In the genomic region with DNA sequence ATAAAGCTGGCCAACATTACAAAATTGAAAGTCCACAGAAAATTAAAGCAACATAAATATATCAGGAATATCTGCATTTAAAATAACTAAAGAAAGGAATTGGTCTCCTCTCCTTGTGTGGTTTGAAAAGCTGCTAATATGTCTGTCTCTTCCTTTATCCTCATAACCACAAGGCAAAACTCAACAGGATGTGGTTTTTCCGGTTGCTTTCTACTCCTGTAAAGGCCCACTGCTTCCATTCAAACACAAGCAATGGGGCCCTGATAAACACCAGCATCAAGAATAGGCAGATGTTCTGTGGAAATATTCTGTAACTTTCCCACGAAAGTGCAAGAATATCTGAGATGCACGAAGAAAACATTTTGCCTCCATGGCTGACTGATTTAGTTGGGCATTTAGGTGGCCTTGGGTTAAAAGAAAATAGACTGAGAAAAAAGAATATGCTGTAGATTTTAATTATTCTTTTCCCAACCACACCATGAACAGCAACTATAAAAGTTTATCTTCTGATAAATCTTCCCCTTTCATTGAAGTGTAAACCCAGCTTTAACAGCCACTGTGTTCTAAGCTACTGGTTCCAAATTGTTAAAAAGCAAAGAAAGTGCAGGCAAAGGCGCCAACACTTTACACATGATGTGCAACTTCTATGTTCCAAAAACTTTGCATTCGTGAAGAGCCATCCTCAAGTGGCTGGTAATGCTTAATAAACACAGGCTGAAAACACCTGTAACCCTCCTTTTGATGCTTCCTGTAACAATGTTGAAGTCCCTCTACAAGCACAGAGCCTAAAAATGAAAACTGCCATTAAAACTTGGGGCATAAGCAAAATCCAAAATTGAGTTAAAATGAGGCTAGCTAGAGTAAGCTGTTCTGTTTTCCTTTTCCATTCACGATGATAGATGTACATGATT, we compare ENCODE assay signal across 14 cellular contexts. TPM values are rescaled to one million over a fixed set of nuclear protein-coding genes. Genes with fewer than 3 reads are reported as not detected.
DNase-seq lines count a peak whose midpoint lies in the region; ATAC-seq and TF ChIP-seq lines count a peak whose summit lies in the region.
"Had no signal": no experiment of that assay in that cellular context is flagged by ENCODE, and none has a peak within 500 bp of the region (broad histone marks: within the 10 kb centered on the region; RNA-seq: fewer than 3 reads in every experiment).

No MANE protein-coding gene starts in this region.

- H3K9me3 ChIP-seq in KOPT-K1 (ENCODE audit: insufficient read depth, low read length, poor library complexity, severe bottlenecking), result peaks cover 35% of the 10 kb centered on the region

- no peaks in the 10 kb centered on the region for H3K4me1 ChIP-seq in foreskin keratinocyte

- peak; percentile 35 for DNase-seq in COLO829 (ENCODE audit: low spot score)
- peak; percentile 79 for DNase-seq in SKM-1 treated with dmso at 0.1 percent for 144 hours (lab: John Stamatoyannopoulos, UW; ENCODE audit: unreplicated experiment)
- peak; percentile 9 to 41 for DNase-seq in foreskin keratinocyte
- DNase-seq in activated CD8-positive, alpha-beta memory T cell treated with anti-CD3 and anti-CD28 coated beads for 24 hours, result no peak
- DNase-seq in NCI-H446 (lab: John Stamatoyannopoulos, UW), result no peak
- no peak for DNase-seq in activated T-cell treated with anti-CD3 and anti-CD28 coated beads for 4 hours
- DNase-seq: activated naive CD8-positive, alpha-beta T cell treated with anti-CD3 and anti-CD28 coated beads, Interleukin-2, amount 50 U/mL, for 24 hours; dorsolateral prefrontal cortex; NCI-H2081 treated with DMSO at 0.1 percent for 48 hours; PC-9; stimulated activated naive CD8-positive, alpha-beta T cell treated with anti-CD3 and anti-CD28 coated beads, Interleukin-15, Interleukin-2, amounts not matched to agents 100 U/mL and 50 U/mL, for 24 hours had no signal

- H3K36me3 ChIP-seq in KOPT-K1 (ENCODE audit: insufficient read depth, low read length), result no peaks in the 10 kb centered on the region

- H3K27me3 ChIP-seq in foreskin keratinocyte, result no peaks in the 10 kb centered on the region
- H3K27me3 ChIP-seq: dorsolateral prefrontal cortex had no signal

- TF ChIP-seq CTCF in foreskin keratinocyte (conservative IDR thresholded peaks at IDR 0.05), result no peak

- ATAC-seq in foreskin keratinocyte (no peak), GM21576 (IDR thresholded peaks at IDR 0.05; ENCODE audit: unreplicated experiment) (no peak)
- ATAC-seq: activated naive CD8-positive, alpha-beta T cell treated with anti-CD3 and anti-CD28 coated beads, Interleukin-2, amount 50 U/mL, for 24 hours; HCT116; stimulated activated naive CD8-positive, alpha-beta T cell treated with anti-CD3 and anti-CD28 coated beads, Interleukin-15, Interleukin-2, amounts not matched to agents 100 U/mL and 50 U/mL, for 24 hours had no signal

- H3K27ac ChIP-seq in KOPT-K1 (ENCODE audit: low read depth, low read length, poor library complexity, severe bottlenecking), result peak overlapping the region; percentile 82
- no peak overlapping the region for H3K27ac ChIP-seq in foreskin keratinocyte
- H3K27ac ChIP-seq: dorsolateral prefrontal cortex, PC-9 had no signal

RNA-seq across cellular contexts. Expression of gene NDST3, which starts 50.5 kb away (rescaled TPM):
- not detected in 2 replicates for total RNA-seq in foreskin keratinocyte
- not detected in 2 replicates for polyA plus RNA-seq in foreskin keratinocyte

Comparison
In these comparisons a context has a peak if more than half of its experiments do, and no peak if none do; other contexts are left out.
1. DNase-seq: peak in COLO829 (single experiment), SKM-1 treated with dmso at 0.1 percent for 144 hours (single experiment) and foreskin keratinocyte (2 of 2); none in activated CD8-positive, alpha-beta memory T cell treated with anti-CD3 and anti-CD28 coated beads for 24 hours (single experiment), NCI-H446 (0 of 2) and activated T-cell treated with anti-CD3 and anti-CD28 coated beads for 4 hours (single experiment).